In genomic region chr10:67684140-67684539, GRCh38 we compare ENCODE assay signal across 6 cellular contexts. TPM values are rescaled to one million over a fixed set of nuclear protein-coding genes. Genes with fewer than 3 reads are reported as not detected.
"Had no signal": no experiment of that assay in that cellular context is flagged by ENCODE, and none has a peak within 500 bp of the region (broad histone marks: within the 10 kb centered on the region; RNA-seq: fewer than 3 reads in every experiment).

No MANE protein-coding gene starts in this region.

RNA-seq across cellular contexts. Expression of gene CTNNA3, which starts 11.9 kb away (rescaled TPM):
- total RNA-seq: OCI-LY7; PC-9; RPMI7951; SK-MEL-5; T-helper 1 cell treated with Interleukin-12 subunit alpha and Interleukin-12 subunit beta and Interleukin-4 antibody, amounts not matched to agents 30 ng/mL and 1 ng/mL, for 36 hours had no signal
- polyA plus RNA-seq: SK-N-SH had no signal
